16 cellular contexts compared by ENCODE assay signal in genomic region chr7:133320887-133321286, GRCh38.
A peak's percentile ranks its signal among the peaks of the same experiment; 100 is the strongest.
DNase-seq lines count a peak whose midpoint lies in the region; ATAC-seq, FAIRE-seq and TF ChIP-seq lines count a peak whose summit lies in the region.
"Had no signal": no experiment of that assay in that cellular context is flagged by ENCODE, and none has a peak within 500 bp of the region (broad histone marks: within the 10 kb centered on the region; RNA-seq: fewer than 3 reads in every experiment).

No MANE protein-coding gene starts in this region.

- peak overlapping the region; percentile 74 for H3K27ac Mint-ChIP-seq in nephron progenitor cell
- H3K27ac Mint-ChIP-seq: CD14-positive monocyte; CD4-positive, alpha-beta memory T cell had no signal

- CTCF ChIA-PET in HEK293T (lab: Yijun Ruan, JAX) (no interaction called here), PC-3 (lab: Charles Lee) (no interaction called here)

- H3K27me3 ChIP-seq in PC-3 (ENCODE audit: low read length): no peaks in the 10 kb centered on the region
- H3K27me3 ChIP-seq: BLaER1 had no signal

- intact Hi-C loops in PC-3 (cut with micrococcal nuclease): no loop called here

- no peak overlapping the region for H3K9ac ChIP-seq in PC-3 (ENCODE audit: low read length)
- H3K9ac ChIP-seq: BLaER1 had no signal

- POLR2A ChIA-PET in HEK293T (lab: Yijun Ruan, JAX): no interaction called here
- POLR2A ChIA-PET in PC-3 (lab: Charles Lee; ENCODE audit: unreplicated experiment): no interaction called here

- no peaks in the 10 kb centered on the region for H3K9me2 ChIP-seq in PC-3 (replicated peaks; ENCODE audit: low read length)

- no peak overlapping the region for H3K4me3 Mint-ChIP-seq in nephron progenitor cell
- H3K4me3 Mint-ChIP-seq: CD14-positive monocyte had no signal

- peaks cover 23% of the 10 kb centered on the region for H3K4me1 Mint-ChIP-seq in nephron progenitor cell

- no peaks in the 10 kb centered on the region for H3K79me2 ChIP-seq in PC-3 (ENCODE audit: low read length)

- H3K4me1 ChIP-seq in PC-3 (ENCODE audit: insufficient read depth, low read length): no peaks in the 10 kb centered on the region

- H3K4me2 ChIP-seq in PC-3 (ENCODE audit: low read length): no peak overlapping the region
- H3K4me2 ChIP-seq: BLaER1 had no signal

- no peaks in the 10 kb centered on the region for H3K9me3 ChIP-seq in PC-3 (ENCODE audit: low read length)

- no peak overlapping the region for H3K27ac ChIP-seq in PC-3 (ENCODE audit: low read length)
- H3K27ac ChIP-seq: BLaER1 had no signal

- H3K9me3 Mint-ChIP-seq in nephron progenitor cell: peaks cover 57% of the 10 kb centered on the region

- no peaks in the 10 kb centered on the region for H3F3A ChIP-seq in PC-3 (ENCODE audit: low read length, unreplicated experiment)

- no peak for ATAC-seq in PC-3
- ATAC-seq: GM12878 had no signal

- DNase-seq in D721Med (ENCODE audit: insufficient read length, low spot score) (no peak), HEK293T (ENCODE audit: extremely low spot score) (no peak), NCI-H82 treated with DMSO at 0.1 percent for 48 hours (lab: John Stamatoyannopoulos, UW; ENCODE audit: unreplicated experiment) (peak; percentile 31), nephron progenitor cell (no peak), NCI-H446 (lab: John Stamatoyannopoulos, UW) (no peak), PC-3 (no peak)
- DNase-seq in stimulated activated CD8-positive, alpha-beta memory T cell treated with anti-CD3 and anti-CD28 coated beads, Interleukin-4, amount 100 ng/mL, for 48 hours: no peak
- DNase-seq: CD4-positive, alpha-beta memory T cell; DMS79 treated with DMSO at 0.1 percent for 48 hours; EL; GOT3; H7 had no signal

- no TSS peak for BruUV-seq in PC-3 (replicated peaks; lab: Mats Ljungman, UMichigan)

- no peak overlapping the region for H2AFZ ChIP-seq in PC-3 (ENCODE audit: low read length)

- peaks cover 80% of the 10 kb centered on the region for H3K36me3 Mint-ChIP-seq in nephron progenitor cell (ENCODE audit: low read depth)

- H3K36me3 ChIP-seq in PC-3 (ENCODE audit: low read depth, low read length): no peaks in the 10 kb centered on the region

- H3K4me3 ChIP-seq in PC-3 (ENCODE audit: low read length): no peak overlapping the region
- H3K4me3 ChIP-seq: BLaER1, GM12878 had no signal

- FAIRE-seq in D721Med (lab: Jason Lieb, UNC): peak; percentile 51
- FAIRE-seq: A204.1, GM12878 had no signal

- H4K20me1 ChIP-seq in PC-3 (ENCODE audit: low read length): no peaks in the 10 kb centered on the region
- H4K20me1 ChIP-seq: BLaER1 had no signal

- H3K27me3 Mint-ChIP-seq in nephron progenitor cell (ENCODE audit: low read depth, poor library complexity): no peaks in the 10 kb centered on the region
- H3K27me3 Mint-ChIP-seq: CD4-positive, alpha-beta memory T cell had no signal

- no peak for TF ChIP-seq CTCF in D721Med (IDR thresholded peaks at IDR 0.05; ENCODE audit: insufficient read depth, missing control alignments)
- no peak for TF ChIP-seq CTCF in nephron progenitor cell (IDR thresholded peaks at IDR 0.05)
- no peak for TF ChIP-seq CTCF in PC-3 (conservative IDR thresholded peaks at IDR 0.05; ENCODE audit: low read depth, low read length)

TF ChIP-seq in HEK293T, 16 proteins besides CTCF, POLR2A, EP300 and RAD21:
- TF ChIP-seq PKNOX1 (IDR thresholded peaks at IDR 0.05) (peak; percentile 55; the same call in 1 of the 2 replicates), FOXA1 (IDR thresholded peaks at IDR 0.05) (no peak)
